ENCODE assay signal across 14 cellular contexts in the genomic region with DNA sequence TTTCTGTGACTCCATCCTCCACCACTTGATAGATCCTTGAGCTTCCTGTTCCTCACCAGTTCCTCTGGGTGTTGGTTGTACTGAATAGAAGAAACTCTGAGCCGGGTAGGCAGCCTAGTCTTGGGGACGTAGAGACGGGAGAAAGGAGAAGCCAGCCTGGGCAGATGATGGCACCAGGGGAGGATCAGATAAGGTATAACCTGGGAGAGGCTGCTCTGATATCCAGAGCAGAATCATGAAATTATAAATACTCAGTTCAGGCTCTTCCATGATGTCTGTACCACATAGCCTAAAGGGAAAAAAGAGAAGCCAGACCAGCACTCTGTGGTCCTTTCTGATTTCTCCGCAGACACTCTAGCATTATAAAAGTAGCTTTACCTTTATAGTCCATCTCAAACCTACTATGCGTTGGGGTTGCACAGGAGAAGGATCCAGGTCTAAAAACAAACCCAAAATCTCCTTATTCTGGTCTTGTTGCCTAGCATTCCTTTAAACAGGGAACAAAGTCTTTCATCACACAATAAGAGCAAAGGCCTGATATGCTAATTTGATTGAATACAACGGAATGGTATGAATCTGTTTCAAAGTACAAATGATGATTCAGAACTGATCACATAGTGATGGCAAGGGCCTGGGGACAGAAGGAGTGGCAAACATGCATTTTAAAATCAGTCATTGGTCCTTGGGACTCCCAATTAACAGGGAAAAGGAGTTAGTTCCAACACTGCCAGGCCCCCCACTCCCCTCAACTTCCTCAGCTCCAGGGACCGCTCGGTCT. TPM values are rescaled to one million over a fixed set of nuclear protein-coding genes. Genes with fewer than 3 reads are reported as not detected.
DNase-seq lines count a peak whose midpoint lies in the region; ATAC-seq and TF ChIP-seq lines count a peak whose summit lies in the region.
"Had no signal": no experiment of that assay in that cellular context is flagged by ENCODE, and none has a peak within 500 bp of the region (broad histone marks: within the 10 kb centered on the region; RNA-seq: fewer than 3 reads in every experiment).

No MANE protein-coding gene starts in this region.

- peaks cover 22% of the 10 kb centered on the region for H3K27me3 Mint-ChIP-seq in GM23338 (ENCODE audit: insufficient read depth, low read depth, poor library complexity)
- H3K27me3 Mint-ChIP-seq in neural progenitor cell (ENCODE audit: insufficient read depth, low read depth) = peaks cover 29% of the 10 kb centered on the region

- H3K4me1 ChIP-seq in GM23338 (ENCODE audit: insufficient read depth) (0 out of 2 replicates have a peak, but pooled peaks cover 3% of the 10 kb centered on the region), neural progenitor cell (peaks cover 12% of the 10 kb centered on the region)
- H3K4me1 ChIP-seq: right lobe of liver had no signal

- H3K4me1 Mint-ChIP-seq in GM23338 = peaks cover 5% of the 10 kb centered on the region
- peaks cover 13% of the 10 kb centered on the region for H3K4me1 Mint-ChIP-seq in neural progenitor cell

- H3K9me2 ChIP-seq in GM23338 (ENCODE audit: insufficient read depth) = no peaks in the 10 kb centered on the region; the same call in 1 of the 2 replicates

- no peak for ATAC-seq in GM23338
- ATAC-seq: natural killer cell treated with Interleukin-12 subunit alpha and Interleukin-12 subunit beta and Interleukin-15 and Interleukin-18, amount 100 ng/mL, for 72 hours had no signal

- DNase-seq in AG20443 (ENCODE audit: low spot score) = peak; percentile 20
- no peak for DNase-seq in GM23338 (ENCODE audit: low spot score)
- DNase-seq in epithelial cell of esophagus (ENCODE audit: low read depth) = peak; percentile 65
- no peak for DNase-seq in neural progenitor cell (ENCODE audit: low spot score)
- DNase-seq in putamen (ENCODE audit: low spot score) = no peak
- DNase-seq in stimulated activated CD4-positive, alpha-beta T cell treated with anti-CD3 and anti-CD28 coated beads, Interleukin-4, amount 100 ng/mL, for 4 hours = no peak
- DNase-seq in NCI-H510A treated with DMSO at 0.1 percent for 48 hours (lab: John Stamatoyannopoulos, UW) = no peak
- no peak for DNase-seq in islet precursor cell
- DNase-seq: DMS153, H7, NCI-H1048, right lobe of liver had no signal

- H4K20me1 ChIP-seq in GM23338 (replicated peaks; ENCODE audit: insufficient read depth) (no peaks in the 10 kb centered on the region), neural progenitor cell (ENCODE audit: low read depth) (no peaks in the 10 kb centered on the region)

- H3K27ac ChIP-seq in GM23338 (ENCODE audit: low read depth) (no peak overlapping the region), neural progenitor cell (no peak overlapping the region)
- H3K27ac ChIP-seq: right lobe of liver had no signal

- H3K9me3 ChIP-seq in neural progenitor cell (ENCODE audit: low read depth) = no peaks in the 10 kb centered on the region
- H3K9me3 ChIP-seq: right lobe of liver had no signal

- no peaks in the 10 kb centered on the region; the same call in 2 of the 3 replicates for H3K9me3 Mint-ChIP-seq in GM23338
- H3K9me3 Mint-ChIP-seq in neural progenitor cell = peaks cover 2% of the 10 kb centered on the region
- H3K9me3 Mint-ChIP-seq: natural killer cell treated with Interleukin-12 subunit alpha and Interleukin-12 subunit beta and Interleukin-15 and Interleukin-18, amount 100 ng/mL, for 72 hours had no signal

- no peak overlapping the region for H3K9ac ChIP-seq in neural progenitor cell

- H3F3A ChIP-seq in GM23338 (replicated peaks; ENCODE audit: low read depth) (no peaks in the 10 kb centered on the region), neural progenitor cell (ENCODE audit: low read depth) (no peaks in the 10 kb centered on the region)

- no peak for TF ChIP-seq CTCF in GM23338 (conservative IDR thresholded peaks at IDR 0.05; ENCODE audit: low read depth in 2 of 2)
- TF ChIP-seq CTCF in epithelial cell of esophagus (IDR thresholded peaks at IDR 0.05; ENCODE audit: insufficient read depth, low read depth, low read length, missing control alignments) = no peak
- no peak for TF ChIP-seq CTCF in neural progenitor cell (IDR thresholded peaks at IDR 0.05)

- no peak overlapping the region for H3K27ac Mint-ChIP-seq in GM23338
- no peak overlapping the region for H3K27ac Mint-ChIP-seq in neural progenitor cell
- H3K27ac Mint-ChIP-seq: natural killer cell treated with Interleukin-12 subunit alpha and Interleukin-12 subunit beta and Interleukin-15 and Interleukin-18, amount 100 ng/mL, for 72 hours had no signal

- H3K27me3 ChIP-seq in GM23338 (ENCODE audit: insufficient read depth) (peaks cover 46% of the 10 kb centered on the region), neural progenitor cell (peaks cover 59% of the 10 kb centered on the region)
- H3K27me3 ChIP-seq: right lobe of liver had no signal

- H3K4me2 ChIP-seq in GM23338 (no peak overlapping the region), neural progenitor cell (no peak overlapping the region)

- H3K36me3 ChIP-seq in GM23338 (ENCODE audit: insufficient read depth) (no peaks in the 10 kb centered on the region), neural progenitor cell (no peaks in the 10 kb centered on the region)
- H3K36me3 ChIP-seq: right lobe of liver had no signal

- H3K4me3 Mint-ChIP-seq in GM23338 (peak overlapping the region; percentile 68), neural progenitor cell (peak overlapping the region; percentile 73)
- H3K4me3 Mint-ChIP-seq: natural killer cell treated with Interleukin-12 subunit alpha and Interleukin-12 subunit beta and Interleukin-15 and Interleukin-18, amount 100 ng/mL, for 72 hours had no signal

- no peaks in the 10 kb centered on the region for H3K79me2 ChIP-seq in GM23338 (replicated peaks; ENCODE audit: insufficient read depth)
- no peaks in the 10 kb centered on the region for H3K79me2 ChIP-seq in neural progenitor cell (ENCODE audit: low read depth)

- no peaks in the 10 kb centered on the region for H3K36me3 Mint-ChIP-seq in GM23338 (ENCODE audit: low read depth)
- no peaks in the 10 kb centered on the region for H3K36me3 Mint-ChIP-seq in neural progenitor cell
- H3K36me3 Mint-ChIP-seq: natural killer cell treated with Interleukin-12 subunit alpha and Interleukin-12 subunit beta and Interleukin-15 and Interleukin-18, amount 100 ng/mL, for 72 hours had no signal

- H2AFZ ChIP-seq in GM23338 = no peak overlapping the region
- no peak overlapping the region for H2AFZ ChIP-seq in neural progenitor cell (replicated peaks)

- no peak overlapping the region for H3K4me3 ChIP-seq in GM23338
- H3K4me3 ChIP-seq in epithelial cell of esophagus (ENCODE audit: low read length) = no peak overlapping the region
- no peak overlapping the region for H3K4me3 ChIP-seq in neural progenitor cell
- H3K4me3 ChIP-seq: right lobe of liver had no signal

TF ChIP-seq in GM23338, 12 proteins besides CTCF, POLR2A, EP300 and RAD21:
- TF ChIP-seq, protein P1, sequence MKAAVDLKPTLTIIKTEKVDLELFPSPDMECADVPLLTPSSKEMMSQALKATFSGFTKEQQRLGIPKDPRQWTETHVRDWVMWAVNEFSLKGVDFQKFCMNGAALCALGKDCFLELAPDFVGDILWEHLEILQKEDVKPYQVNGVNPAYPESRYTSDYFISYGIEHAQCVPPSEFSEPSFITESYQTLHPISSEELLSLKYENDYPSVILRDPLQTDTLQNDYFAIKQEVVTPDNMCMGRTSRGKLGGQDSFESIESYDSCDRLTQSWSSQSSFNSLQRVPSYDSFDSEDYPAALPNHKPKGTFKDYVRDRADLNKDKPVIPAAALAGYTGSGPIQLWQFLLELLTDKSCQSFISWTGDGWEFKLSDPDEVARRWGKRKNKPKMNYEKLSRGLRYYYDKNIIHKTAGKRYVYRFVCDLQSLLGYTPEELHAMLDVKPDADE (IDR thresholded peaks at IDR 0.05) = no peak
- TF ChIP-seq ZNF114 (CRISPR knock-in tag; IDR thresholded peaks at IDR 0.05) (no peak), ZNF331 (CRISPR knock-in tag; IDR thresholded peaks at IDR 0.05; ENCODE audit: low read depth) (no peak)

RNA-seq across cellular contexts. Expression of a gene that starts 1.2 kb away (rescaled TPM):
- total RNA-seq in GM23338 (2014; rRNA removed; shearing (Covaris generic)) = 0.07 and 0.23 TPM in 2 replicates
- polyA plus RNA-seq in GM23338 (2016; fragmentation: Nextera tagmentation; extraction: Ambion mirVana) = 0.09 and 0.18 TPM in 2 replicates
- 0.12 and 0.43 TPM in 2 replicates for total RNA-seq in neural progenitor cell (ENCODE audit: low replicate concordance)
- total RNA-seq: H7; natural killer cell treated with Interleukin-12 subunit alpha and Interleukin-12 subunit beta and Interleukin-15 and Interleukin-18, amount 100 ng/mL, for 72 hours; SK-MEL-5 had no signal

Comparison
In these comparisons a context has a peak if more than half of its experiments do, and no peak if none do; other contexts are left out.
1. DNase-seq: peak in AG20443 (single experiment) and epithelial cell of esophagus (single experiment); none in GM23338 (single experiment), neural progenitor cell (single experiment), putamen (single experiment), stimulated activated CD4-positive, alpha-beta T cell treated with anti-CD3 and anti-CD28 coated beads, Interleukin-4, amount 100 ng/mL, for 4 hours (0 of 2), NCI-H510A treated with DMSO at 0.1 percent for 48 hours (single experiment) and islet precursor cell (single experiment).